Comparison of ENCODE assay signal across 9 cellular contexts in the genomic region with DNA sequence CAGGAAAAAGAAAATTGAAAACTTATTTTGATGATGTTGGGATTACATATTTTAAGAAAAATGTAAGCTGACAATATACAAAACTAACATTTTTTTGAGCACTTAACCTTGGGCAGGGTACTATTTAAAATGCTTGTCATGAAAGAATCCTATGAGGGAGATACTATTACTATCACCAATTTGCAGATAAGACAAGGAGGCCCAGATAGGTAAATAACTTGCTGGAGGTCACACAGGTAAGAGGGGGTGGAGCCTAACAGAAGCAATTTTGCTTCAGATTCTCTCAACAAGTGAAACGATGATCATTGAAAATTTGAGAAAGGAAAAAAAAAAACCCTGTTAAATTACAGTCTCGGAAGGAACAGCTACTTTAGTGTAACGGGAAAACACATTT. TPM values are rescaled to one million over a fixed set of nuclear protein-coding genes. Genes with fewer than 3 reads are reported as not detected.
A peak's percentile ranks its signal among the peaks of the same experiment; 100 is the strongest.
DNase-seq lines count a peak whose midpoint lies in the region; ATAC-seq and TF ChIP-seq lines count a peak whose summit lies in the region.
"Had no signal": no experiment of that assay in that cellular context is flagged by ENCODE, and none has a peak within 500 bp of the region (broad histone marks: within the 10 kb centered on the region; RNA-seq: fewer than 3 reads in every experiment).

No MANE protein-coding gene starts in this region.

- peaks cover 3% of the 10 kb centered on the region for H3K4me1 ChIP-seq in mesenchymal stem cell (ENCODE audit: control insufficient read depth, insufficient read depth, low read depth, low read length)
- peaks cover 31% of the 10 kb centered on the region for H3K4me1 ChIP-seq in vagina

- no peak overlapping the region for H2BK15ac ChIP-seq in mesenchymal stem cell (ENCODE audit: low read depth, poor library complexity, severe bottlenecking)

- H3K4me3 ChIP-seq in AG04450 (ENCODE audit: low read depth, low read length) = peak overlapping the region; percentile 91; the same call in 1 of the 2 replicates
- peak overlapping the region; percentile 79 for H3K4me3 ChIP-seq in HL-60 (replicated peaks; ENCODE audit: insufficient read depth, low read length)
- H3K4me3 ChIP-seq in astrocyte of the cerebellum (ENCODE audit: low read depth, low read length) = peak overlapping the region; percentile 78
- H3K4me3 ChIP-seq in mesenchymal stem cell (ENCODE audit: insufficient read depth in 1 of 2, low read depth in 1 of 2, low read length in 2 of 2) = peak overlapping the region in 1 of 2 experiments; percentile 98
- H3K4me3 ChIP-seq in vagina = peak overlapping the region in 1 of 2 donors; percentile 74

- H3K27ac ChIP-seq in AG04450 (ENCODE audit: low read depth, low read length) (no peak overlapping the region), HL-60 (replicated peaks) (peak overlapping the region; percentile 98), mesenchymal stem cell (ENCODE audit: low read length, poor library complexity, severe bottlenecking) (no peak overlapping the region), vagina (no peak overlapping the region)

- no peaks in the 10 kb centered on the region for H3K27me3 ChIP-seq in AG04450 (ENCODE audit: control insufficient read depth, insufficient read depth, low read length)
- H3K27me3 ChIP-seq in HL-60 (ENCODE audit: insufficient read depth, poor library complexity, severe bottlenecking) = no peaks in the 10 kb centered on the region
- H3K27me3 ChIP-seq in mesenchymal stem cell (ENCODE audit: control insufficient read depth in 1 of 2, insufficient read depth in 1 of 2, low read length in 2 of 2) = no peaks in the 10 kb centered on the region
- H3K27me3 ChIP-seq in vagina = no peaks in the 10 kb centered on the region
- H3K27me3 ChIP-seq: SJSA1 had no signal

- H3K36me3 ChIP-seq in mesenchymal stem cell (ENCODE audit: control insufficient read depth in 1 of 2, insufficient read depth in 2 of 2, low read depth in 1 of 2, low read length in 2 of 2) = peaks cover 10 to 35% of the 10 kb centered on the region in 2 experiments
- peaks cover 0 to 23% of the 10 kb centered on the region in 2 donors for H3K36me3 ChIP-seq in vagina

- CTCF ChIA-PET in AG04450 (lab: Charles Lee) = no interaction called here

- H3K14ac ChIP-seq in mesenchymal stem cell (ENCODE audit: low read length in 2 of 2) = no peak overlapping the region

- H2AFZ ChIP-seq in mesenchymal stem cell (ENCODE audit: low read depth, low read length) = no peak overlapping the region

- H3K4ac ChIP-seq in mesenchymal stem cell (ENCODE audit: low read depth in 1 of 2, low read length in 2 of 2) = no peak overlapping the region

- no peak overlapping the region for H3K23ac ChIP-seq in mesenchymal stem cell (ENCODE audit: low read length in 2 of 2)

- no peak overlapping the region for H2AK5ac ChIP-seq in mesenchymal stem cell (ENCODE audit: low read length, severe bottlenecking)

- ATAC-seq in HG02759 (IDR thresholded peaks at IDR 0.05; ENCODE audit: unreplicated experiment) = no peak
- ATAC-seq in GM21825 (IDR thresholded peaks at IDR 0.05; ENCODE audit: unreplicated experiment) = no peak

- in situ Hi-C loops in astrocyte of the cerebellum (cut with HindIII; ENCODE audit: low sequenced_read_pairs) = no loop called here

- H2BK12ac ChIP-seq in mesenchymal stem cell (ENCODE audit: low read length in 2 of 2) = no peak overlapping the region

- H4K91ac ChIP-seq in mesenchymal stem cell (ENCODE audit: low read length) = no peak overlapping the region

- H4K8ac ChIP-seq in mesenchymal stem cell (ENCODE audit: low read length) = no peak overlapping the region

- H2BK120ac ChIP-seq in mesenchymal stem cell (ENCODE audit: low read depth, low read length) = no peak overlapping the region

- peaks cover 11% of the 10 kb centered on the region for H3K79me1 ChIP-seq in mesenchymal stem cell (replicated peaks; ENCODE audit: low read length, poor library complexity, severe bottlenecking)

- POLR2A ChIA-PET in AG04450 (lab: Yijun Ruan, JAX) = no interaction called here

- TF ChIP-seq CTCF in AG04450 (IDR thresholded peaks at IDR 0.05; ENCODE audit: low read depth, low read length) (no peak), HL-60 (IDR thresholded peaks at IDR 0.05; ENCODE audit: insufficient read depth, low read length) (no peak), astrocyte of the cerebellum (IDR thresholded peaks at IDR 0.05; ENCODE audit: low read depth, low read length, missing control alignments) (no peak), vagina (IDR thresholded peaks at IDR 0.05) (no peak)

- H3K9ac ChIP-seq in mesenchymal stem cell (ENCODE audit: low read length) = peak overlapping the region; percentile 100

- no peak overlapping the region for H2BK5ac ChIP-seq in mesenchymal stem cell (ENCODE audit: low read depth, low read length, poor library complexity, severe bottlenecking)

- H3K9me3 ChIP-seq in AG04450 (ENCODE audit: control insufficient read depth, insufficient read depth, low read length) (no peaks in the 10 kb centered on the region; the same call in 1 of the 2 replicates), mesenchymal stem cell (ENCODE audit: control insufficient read depth, low read length) (no peaks in the 10 kb centered on the region), vagina (no peaks in the 10 kb centered on the region)
- H3K9me3 ChIP-seq: SJSA1 had no signal

- 70% methylated on average over 1 of the region's 3 CpGs for WGBS in mesenchymal stem cell

- H3K18ac ChIP-seq in mesenchymal stem cell (ENCODE audit: low read depth in 1 of 2, low read length in 2 of 2) = no peak overlapping the region

- intact Hi-C loops in vagina (cut with DNase I) = no loop called here

- DNase-seq in AG04450 (ENCODE audit: low read depth, low spot score) (no peak), HL-60 (ENCODE audit: low read depth in 1 of 2, low spot score in 1 of 2) (no peak), astrocyte of the cerebellum (ENCODE audit: low read depth) (no peak), mesenchymal stem cell (no peak), NCI-H2029 (lab: John Stamatoyannopoulos, UW) (no peak), vagina (ENCODE audit: extremely low spot score in 2 of 2) (no peak)

- no peak for TF ChIP-seq POLR2A in vagina (IDR thresholded peaks at IDR 0.05)

- peak overlapping the region; percentile 45 for H3K4me2 ChIP-seq in mesenchymal stem cell (ENCODE audit: low read length, poor library complexity, severe bottlenecking)

RNA-seq across cellular contexts. Expression of gene GART, which starts 1.2 kb away (rescaled TPM):
- polyA plus RNA-seq in AG04450 (2011; rRNA removed) = 26.1 and 31.4 TPM in 2 replicates
- 22.9 and 29.1 TPM in 2 replicates for polyA minus RNA-seq in AG04450 (2011; rRNA and poly(A)+ RNA removed)
- 37.6 TPM for polyA plus RNA-seq in mesenchymal stem cell (2013, experiment 1 of 2)
- 37.6 TPM for polyA plus RNA-seq in mesenchymal stem cell (2013, experiment 2 of 2)
- 47.6 TPM for total RNA-seq in vagina

RNA-seq across cellular contexts. Expression of gene SON, which starts 2.1 kb away (rescaled TPM):
- 103 and 113 TPM in 2 replicates for polyA plus RNA-seq in AG04450 (2011; rRNA removed)
- 184 and 191 TPM in 2 replicates for polyA minus RNA-seq in AG04450 (2011; rRNA and poly(A)+ RNA removed)
- 84.8 TPM for polyA plus RNA-seq in mesenchymal stem cell (2013, experiment 1 of 2)
- 81.3 TPM for polyA plus RNA-seq in mesenchymal stem cell (2013, experiment 2 of 2)
- 212 TPM for total RNA-seq in vagina

RNA-seq across cellular contexts. Expression of gene DONSON, which starts 47.8 kb away (rescaled TPM):
- 15.2 and 20.7 TPM in 2 replicates for polyA plus RNA-seq in AG04450 (2011; rRNA removed)
- 5.4 and 9.9 TPM in 2 replicates for polyA minus RNA-seq in AG04450 (2011; rRNA and poly(A)+ RNA removed)
- 11.2 TPM for polyA plus RNA-seq in mesenchymal stem cell (2013, experiment 1 of 2)
- polyA plus RNA-seq in mesenchymal stem cell (2013, experiment 2 of 2) = 11.9 TPM
- 10.3 TPM for total RNA-seq in vagina

RNA-seq across cellular contexts. Expression of gene DNAJC28, which starts 49.2 kb away (rescaled TPM):
- 1.3 and 1.9 TPM in 2 replicates for polyA plus RNA-seq in AG04450 (2011; rRNA removed)
- polyA minus RNA-seq in AG04450 (2011; rRNA and poly(A)+ RNA removed) = 0.69 and 0.78 TPM in 2 replicates
- 1.9 TPM for polyA plus RNA-seq in mesenchymal stem cell (2013, experiment 1 of 2)
- polyA plus RNA-seq in mesenchymal stem cell (2013, experiment 2 of 2) = 2.1 TPM
- 1.5 TPM for total RNA-seq in vagina
